ENCODE assay signal across 8 cellular contexts in genomic region chr16:89383095-89384003, GRCh38.
DNase-seq lines count a peak whose midpoint lies in the region; ATAC-seq and TF ChIP-seq lines count a peak whose summit lies in the region.

No MANE protein-coding gene starts in this region.

- H3F3A ChIP-seq in PC-9 (ENCODE audit: insufficient read depth, low read depth), result peaks cover 43% of the 10 kb centered on the region

- DNase-seq in EL (peak; percentile 70), PC-9 (peak; percentile 82 to 93), natural killer cell (peak; percentile 28), hippocampal formation (lab: John Stamatoyannopoulos, UW) (no peak)
- DNase-seq in NK-92 treated with Interleukin-12 subunit alpha and Interleukin-12 subunit beta, amount 100 ng/mL, for 24 hours (lab: John Stamatoyannopoulos, UW), result no peak

- peaks cover 75 to 83% of the 10 kb centered on the region in 2 donors for H3K4me1 Mint-ChIP-seq in natural killer cell

- H3K36me3 ChIP-seq in PC-9 (ENCODE audit: low read depth) (no peaks in the 10 kb centered on the region), ectodermal cell (ENCODE audit: control insufficient read depth, insufficient read depth, low read length) (no peaks in the 10 kb centered on the region)

- H3K27ac ChIP-seq in PC-9, result peak overlapping the region; percentile 83
- peak overlapping the region; percentile 11 for H3K27ac ChIP-seq in ectodermal cell (ENCODE audit: insufficient read depth, low read depth, low read length, poor library complexity, severe bottlenecking)

- H3K79me2 ChIP-seq in PC-9 (ENCODE audit: low read depth), result peaks cover 100% of the 10 kb centered on the region

- intact Hi-C loops in PC-9 (cut with micrococcal nuclease; ENCODE audit: unreplicated experiment) (loop anchor here (5.0 kb wide), 1 partner anchor 51 kb away; no protein-coding TSS in a partner anchor), natural killer cell (cut with micrococcal nuclease) (loop anchor here (2.0 kb wide), 1 partner anchor 25 kb away; no protein-coding TSS in a partner anchor)

- peak overlapping the region; percentile 61 for H3K4me3 Mint-ChIP-seq in natural killer cell

- H3K9me3 ChIP-seq in PC-9 (ENCODE audit: insufficient read depth, low read depth) (no peaks in the 10 kb centered on the region), ectodermal cell (ENCODE audit: control insufficient read depth, low read length) (no peaks in the 10 kb centered on the region)

- H3K4me2 ChIP-seq in PC-9, result peak overlapping the region; percentile 66

- WGBS in ectodermal cell, 2 experiments, result 79 to 80% methylated on average over 29 of the region's 29 CpGs

- no peaks in the 10 kb centered on the region for H3K36me3 Mint-ChIP-seq in natural killer cell

- peak; percentile 79 to 87 (median 83) for ATAC-seq in natural killer cell
- ATAC-seq in HG03520 (IDR thresholded peaks at IDR 0.05; ENCODE audit: unreplicated experiment), result no peak
- ATAC-seq in GM18520 (IDR thresholded peaks at IDR 0.05; ENCODE audit: unreplicated experiment), result no peak

- no peaks in the 10 kb centered on the region for H3K27me3 ChIP-seq in PC-9 (ENCODE audit: insufficient read depth, low read depth)
- H3K27me3 ChIP-seq in ectodermal cell (ENCODE audit: control insufficient read depth, insufficient read depth, low read length, poor library complexity, severe bottlenecking), result no peaks in the 10 kb centered on the region

- H2AFZ ChIP-seq in PC-9, result no peak overlapping the region

- H3K27ac Mint-ChIP-seq in natural killer cell, result peak overlapping the region; percentile 43 to 78

- no peaks in the 10 kb centered on the region for H3K27me3 Mint-ChIP-seq in natural killer cell (ENCODE audit: low read depth in 2 of 2)

- TF ChIP-seq CTCF in PC-9 (conservative IDR thresholded peaks at IDR 0.05) (no peak; the same call in 1 of the 2 replicates), natural killer cell (IDR thresholded peaks at IDR 0.05) (no peak)

- POLR2A ChIA-PET in PC-9 (lab: Charles Lee; ENCODE audit: unreplicated experiment), result interaction anchor here (0.6 to 0.8 kb wide), 5 partner anchors 12 to 140 kb away, joined by 3 to 8 read pairs (median 3); no protein-coding TSS in a partner anchor

- H3K9me2 ChIP-seq in PC-9 (ENCODE audit: insufficient read depth), result no peaks in the 10 kb centered on the region

- no TSS peak for BruUV-seq in PC-9 (replicated peaks; lab: Mats Ljungman, UMichigan)

- H3K4me1 ChIP-seq in PC-9 (replicated peaks; ENCODE audit: insufficient read depth) (peaks cover 25% of the 10 kb centered on the region), ectodermal cell (ENCODE audit: control insufficient read depth, insufficient read depth, low read length) (peaks cover 18% of the 10 kb centered on the region)

- peaks cover 100% of the 10 kb centered on the region for H4K20me1 ChIP-seq in PC-9 (ENCODE audit: insufficient read depth)

- CTCF ChIA-PET in PC-9 (lab: Charles Lee), result interaction anchor here (0.6 to 0.7 kb wide), 2 partner anchors 12 to 139 kb away, joined by 3 read pairs; no protein-coding TSS in a partner anchor

- H3K9me3 Mint-ChIP-seq in natural killer cell, result no peaks in the 10 kb centered on the region

- H3K4me3 ChIP-seq in PC-9, result no peak overlapping the region
- no peak overlapping the region for H3K4me3 ChIP-seq in ectodermal cell (ENCODE audit: insufficient read depth, low read depth, low read length)

Comparison
In these comparisons a context has a peak if more than half of its experiments do, and no peak if none do; other contexts are left out.
1. DNase-seq: peak in EL (single experiment), PC-9 (2 of 2) and natural killer cell (single experiment); none in hippocampal formation (0 of 2) and NK-92 treated with Interleukin-12 subunit alpha and Interleukin-12 subunit beta, amount 100 ng/mL, for 24 hours (single experiment).
2. ATAC-seq: peak in natural killer cell (3 of 3); none in HG03520 (single experiment) and GM18520 (single experiment).